ENCODE assay signal across 22 cellular contexts in the genomic region with DNA sequence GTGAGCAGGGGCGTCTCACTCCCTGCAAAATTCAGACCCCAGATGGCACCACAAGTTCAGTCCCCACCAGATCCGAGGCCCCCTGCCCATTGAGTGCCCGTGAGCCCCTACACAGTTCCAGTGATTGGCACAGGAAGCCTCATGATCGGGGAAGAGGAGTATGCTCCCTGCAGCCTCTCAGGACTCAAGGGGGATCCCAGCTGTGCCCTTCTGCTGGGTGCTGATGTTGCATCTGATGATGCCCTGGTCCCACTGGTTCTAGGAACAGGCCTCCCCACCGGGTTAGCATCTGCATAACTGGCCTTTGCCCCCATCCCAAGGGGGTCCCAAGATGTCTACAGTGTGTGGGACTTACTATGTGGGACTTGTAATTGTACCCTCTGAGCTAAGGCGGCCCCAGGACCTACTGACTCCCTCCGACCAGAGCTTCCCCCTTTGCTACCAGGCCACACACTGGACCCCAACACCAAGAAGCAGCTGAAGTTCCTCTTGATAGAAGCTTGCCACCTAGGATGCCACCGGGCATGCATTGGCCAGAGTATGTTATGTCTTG. TPM values are rescaled to one million over a fixed set of nuclear protein-coding genes. Genes with fewer than 3 reads are reported as not detected.
DNase-seq lines count a peak whose midpoint lies in the region; ATAC-seq lines count a peak whose summit lies in the region.
"Had no signal": no experiment of that assay in that cellular context is flagged by ENCODE, and none has a peak within 500 bp of the region (broad histone marks: within the 10 kb centered on the region; RNA-seq: fewer than 3 reads in every experiment).

No MANE protein-coding gene starts in this region.

- H2AFZ ChIP-seq in Karpas-422 (ENCODE audit: low read length) = no peak overlapping the region
- H2AFZ ChIP-seq: GM23248 had no signal

- H3K9me3 ChIP-seq in Karpas-422 (ENCODE audit: low read length) (no peaks in the 10 kb centered on the region), SJCRH30 (replicated peaks) (no peaks in the 10 kb centered on the region)

- H3K4me3 ChIP-seq in Karpas-422 (ENCODE audit: low read length) = no peak overlapping the region
- no peak overlapping the region for H3K4me3 ChIP-seq in SJCRH30
- H3K4me3 ChIP-seq: BLaER1, GM12878, GM23248 had no signal

- H3K79me2 ChIP-seq in Karpas-422 (ENCODE audit: low read length) = no peaks in the 10 kb centered on the region

- ATAC-seq in sciatic nerve = no peak
- ATAC-seq: GM12878 had no signal

- no peaks in the 10 kb centered on the region for H4K20me1 ChIP-seq in Karpas-422 (ENCODE audit: insufficient read depth, low read depth, low read length)

- H3K27ac ChIP-seq in Karpas-422 (ENCODE audit: low read length) (no peak overlapping the region), SJCRH30 (no peak overlapping the region)
- H3K27ac ChIP-seq: BLaER1, GM23248 had no signal

- H3K9me2 ChIP-seq in Karpas-422 (replicated peaks; ENCODE audit: insufficient read depth, low read length) = no peaks in the 10 kb centered on the region

- intact Hi-C loops in sciatic nerve (cut with DNase I) = no loop called here

- no peaks in the 10 kb centered on the region for H3K27me3 ChIP-seq in Karpas-422 (ENCODE audit: low read length)
- H3K27me3 ChIP-seq in SJCRH30 = peaks cover 20% of the 10 kb centered on the region; the same call in 1 of the 2 replicates

- H3K4me1 ChIP-seq in Karpas-422 (ENCODE audit: low read length) (peaks cover 18% of the 10 kb centered on the region), SJCRH30 (no peaks in the 10 kb centered on the region)

- H3K36me3 ChIP-seq in Karpas-422 (ENCODE audit: insufficient read depth, low read length) (no peaks in the 10 kb centered on the region), SJCRH30 (no peaks in the 10 kb centered on the region)
- H3K36me3 ChIP-seq: BLaER1 had no signal

- no peak overlapping the region for H3K9ac ChIP-seq in Karpas-422 (ENCODE audit: low read length)
- H3K9ac ChIP-seq: BLaER1, GM23248 had no signal

- DNase-seq in activated effector memory CD4-positive, alpha-beta T cell treated with anti-CD3 and anti-CD28 coated beads, Interleukin-2, amount 50 U/mL, for 16 hours = peak; percentile 43
- DNase-seq in activated effector memory CD4-positive, alpha-beta T cell treated with Interleukin-2 at 50 U/mL for 16 hours = no peak
- DNase-seq in Karpas-422 = peak; percentile 25
- DNase-seq in islet precursor cell = peak; percentile 40
- peak; percentile 46 for DNase-seq in sciatic nerve (ENCODE audit: low spot score)
- DNase-seq in SJCRH30 = no peak
- DNase-seq in amygdala (lab: John Stamatoyannopoulos, UW) = no peak
- DNase-seq in COR-L47 (lab: John Stamatoyannopoulos, UW) = no peak
- DNase-seq: 8988T; CD4-positive, alpha-beta memory T cell; DMS53; DND-41; EL; GM23248; H9; KG1 had no signal

- H3K4me2 ChIP-seq in Karpas-422 (ENCODE audit: low read depth, low read length, poor library complexity, severe bottlenecking) = no peak overlapping the region
- H3K4me2 ChIP-seq: BLaER1 had no signal

RNA-seq across cellular contexts. Expression of gene ALPG, which starts 8.6 kb away (rescaled TPM):
- not detected in 2 replicates for total RNA-seq in Karpas-422 (2014; rRNA removed; shearing (Covaris generic); ENCODE audit: low replicate concordance)
- total RNA-seq in sciatic nerve = not detected
- total RNA-seq in SJCRH30 (2014; rRNA removed; shearing (Covaris generic)) = not detected in 2 replicates
- total RNA-seq: A673; Calu3; CD4-positive, alpha-beta memory T cell; GM12878; GM23248; HT-29 had no signal

RNA-seq across cellular contexts. Expression of gene ALPP, which starts 36.7 kb away (rescaled TPM):
- not detected in 2 replicates for total RNA-seq in Karpas-422 (2014; rRNA removed; shearing (Covaris generic); ENCODE audit: low replicate concordance)
- not detected for total RNA-seq in sciatic nerve
- 0.08 TPM in 1 of 2 replicates, not detected in the other for total RNA-seq in SJCRH30 (2014; rRNA removed; shearing (Covaris generic))
- total RNA-seq: A673; Calu3; CD4-positive, alpha-beta memory T cell; GM12878; GM23248 had no signal

RNA-seq across cellular contexts. Expression of gene ALPI, which starts 40.7 kb away (rescaled TPM):
- not detected in 2 replicates for total RNA-seq in Karpas-422 (2014; rRNA removed; shearing (Covaris generic); ENCODE audit: low replicate concordance)
- not detected for total RNA-seq in sciatic nerve
- total RNA-seq in SJCRH30 (2014; rRNA removed; shearing (Covaris generic)) = not detected in 2 replicates
- total RNA-seq: A673; Calu3; CD4-positive, alpha-beta memory T cell; G401; GM12878; GM23248; H9; HT-29 had no signal

Comparison
In these comparisons a context has a peak if more than half of its experiments do, and no peak if none do; other contexts are left out.
1. DNase-seq: peak in activated effector memory CD4-positive, alpha-beta T cell treated with anti-CD3 and anti-CD28 coated beads, Interleukin-2, amount 50 U/mL, for 16 hours (single experiment), Karpas-422 (single experiment), islet precursor cell (single experiment) and sciatic nerve (single experiment); none in activated effector memory CD4-positive, alpha-beta T cell treated with Interleukin-2 at 50 U/mL for 16 hours (single experiment), SJCRH30 (0 of 2), amygdala (0 of 56) and COR-L47 (single experiment).